ENCODE assay signal across 13 cellular contexts in the genomic region with DNA sequence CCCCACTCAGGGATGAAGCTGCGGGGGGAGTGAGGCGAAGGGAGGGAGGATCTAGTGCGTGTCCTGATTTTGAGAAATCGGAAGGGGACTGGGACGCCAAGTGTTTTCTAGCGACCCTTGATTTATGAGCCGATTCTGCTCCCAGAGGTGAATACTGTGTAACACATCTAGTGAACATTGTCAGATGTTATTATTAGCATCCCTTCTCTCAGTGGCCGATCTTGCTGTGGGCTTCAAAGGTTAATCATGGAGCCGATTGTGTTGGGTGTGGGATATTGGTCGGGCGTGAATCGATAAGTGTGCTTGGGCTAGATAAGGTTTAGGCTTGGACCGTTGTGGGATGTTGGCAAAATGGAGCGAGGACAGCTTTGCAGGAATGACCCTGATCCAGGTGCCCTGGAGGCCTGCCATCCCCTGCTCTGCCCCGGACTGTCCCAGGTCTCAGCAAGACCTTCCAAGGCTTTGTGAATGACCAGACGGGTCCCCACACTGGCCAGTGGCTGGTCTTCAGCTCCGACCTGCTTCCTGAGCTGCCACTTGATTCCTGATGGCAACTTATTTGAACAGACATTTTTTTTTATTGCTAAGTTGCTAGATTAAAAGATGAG. TPM values are rescaled to one million over a fixed set of nuclear protein-coding genes. Genes with fewer than 3 reads are reported as not detected.
DNase-seq lines count a peak whose midpoint lies in the region; ATAC-seq and TF ChIP-seq lines count a peak whose summit lies in the region.
"Had no signal": no experiment of that assay in that cellular context is flagged by ENCODE, and none has a peak within 500 bp of the region (broad histone marks: within the 10 kb centered on the region; RNA-seq: fewer than 3 reads in every experiment).

No MANE protein-coding gene starts in this region.

- no peaks in the 10 kb centered on the region for H3K79me2 ChIP-seq in smooth muscle cell (ENCODE audit: low read depth)

- H3K9me3 ChIP-seq in RWPE2 (ENCODE audit: severe bottlenecking), result peaks cover 3% of the 10 kb centered on the region
- H3K9me3 ChIP-seq in smooth muscle cell (replicated peaks; ENCODE audit: low read depth), result no peaks in the 10 kb centered on the region

- H3K36me3 ChIP-seq in RWPE2 (ENCODE audit: low read depth), result no peaks in the 10 kb centered on the region
- no peaks in the 10 kb centered on the region for H3K36me3 ChIP-seq in smooth muscle cell (ENCODE audit: low read depth)

- no peak for DNase-seq in activated naive CD4-positive, alpha-beta T cell (lab: John Stamatoyannopoulos, UW)
- no peak for DNase-seq in RWPE2 (ENCODE audit: low spot score)
- no peak for DNase-seq in glutamatergic neuron
- DNase-seq in smooth muscle cell (lab: John Stamatoyannopoulos, UW; ENCODE audit: unreplicated experiment), result no peak
- DNase-seq in immature natural killer cell, result no peak
- no peak for DNase-seq in CD1c-positive myeloid dendritic cell (ENCODE audit: extremely low spot score)
- DNase-seq: KG1, NCI-H146, NCI-H774 had no signal

- H3K4me3 Mint-ChIP-seq in activated naive CD4-positive, alpha-beta T cell treated with anti-CD3 and anti-CD28 coated beads, Interleukin-2, amount 50 U/mL, for 24 hours, result peak overlapping the region; percentile 0
- H3K4me3 Mint-ChIP-seq in glutamatergic neuron (ENCODE audit: unreplicated experiment) (peak overlapping the region; percentile 69), immature natural killer cell (peak overlapping the region in 1 of 5 donors; percentile 38)

- H4K20me1 ChIP-seq in smooth muscle cell (ENCODE audit: low read depth), result no peaks in the 10 kb centered on the region

- no peaks in the 10 kb centered on the region for H3K36me3 Mint-ChIP-seq in activated naive CD4-positive, alpha-beta T cell treated with anti-CD3 and anti-CD28 coated beads, Interleukin-2, amount 50 U/mL, for 24 hours
- H3K36me3 Mint-ChIP-seq in glutamatergic neuron (ENCODE audit: unreplicated experiment), result no peaks in the 10 kb centered on the region
- H3K36me3 Mint-ChIP-seq in immature natural killer cell, result no peaks in the 10 kb centered on the region

- peak overlapping the region; percentile 84 for H3K4me2 ChIP-seq in smooth muscle cell

- ATAC-seq in RWPE2 (ENCODE audit: low read depth) (peak; percentile 37), GM19452 (IDR thresholded peaks at IDR 0.05; ENCODE audit: unreplicated experiment) (no peak)

- H3K27ac ChIP-seq in RWPE2 (ENCODE audit: poor library complexity, severe bottlenecking) (peak overlapping the region; percentile 44), smooth muscle cell (ENCODE audit: low read depth) (no peak overlapping the region)
- H3K27ac ChIP-seq: VCaP had no signal

- H3K27me3 Mint-ChIP-seq in activated naive CD4-positive, alpha-beta T cell treated with anti-CD3 and anti-CD28 coated beads, Interleukin-2, amount 50 U/mL, for 24 hours, result peaks cover 25% of the 10 kb centered on the region
- H3K27me3 Mint-ChIP-seq in glutamatergic neuron (ENCODE audit: unreplicated experiment) (peaks cover 4% of the 10 kb centered on the region), immature natural killer cell (ENCODE audit: low read depth in 3 of 3) (peaks cover 6 to 17% (median 12%) of the 10 kb centered on the region in 3 donors)

- H2AFZ ChIP-seq in smooth muscle cell (ENCODE audit: low read depth), result no peak overlapping the region

- no peaks in the 10 kb centered on the region for H3F3A ChIP-seq in smooth muscle cell (ENCODE audit: low read depth)

- H3K27me3 ChIP-seq in RWPE2 (ENCODE audit: insufficient read depth, poor library complexity, severe bottlenecking), result no peaks in the 10 kb centered on the region
- peaks cover 60% of the 10 kb centered on the region for H3K27me3 ChIP-seq in smooth muscle cell (ENCODE audit: low read depth)

- H3K4me1 ChIP-seq in RWPE2 (ENCODE audit: insufficient read depth, poor library complexity, severe bottlenecking) (peaks cover 26% of the 10 kb centered on the region), smooth muscle cell (ENCODE audit: low read depth) (peaks cover 18% of the 10 kb centered on the region)

- no peak overlapping the region for H3K9ac ChIP-seq in smooth muscle cell (ENCODE audit: low read depth)

- peak; percentile 66 for TF ChIP-seq CTCF in RWPE2 (IDR thresholded peaks at IDR 0.05; ENCODE audit: poor library complexity, severe bottlenecking)
- no peak for TF ChIP-seq CTCF in glutamatergic neuron (IDR thresholded peaks at IDR 0.05; ENCODE audit: partially characterized antibody, unreplicated experiment)
- no peak for TF ChIP-seq CTCF in smooth muscle cell (IDR thresholded peaks at IDR 0.05; ENCODE audit: borderline replicate concordance, insufficient read depth, poor library complexity, severe bottlenecking)

- H3K4me3 ChIP-seq in RWPE2 (ENCODE audit: severe bottlenecking) (peak overlapping the region; percentile 81), smooth muscle cell (no peak overlapping the region)

- H3K4me1 Mint-ChIP-seq in activated naive CD4-positive, alpha-beta T cell treated with anti-CD3 and anti-CD28 coated beads, Interleukin-2, amount 50 U/mL, for 24 hours, result peaks cover 11% of the 10 kb centered on the region
- H3K4me1 Mint-ChIP-seq in glutamatergic neuron (ENCODE audit: low read depth, unreplicated experiment), result peaks cover 2% of the 10 kb centered on the region
- H3K4me1 Mint-ChIP-seq in immature natural killer cell, result peaks cover 0 to 7% of the 10 kb centered on the region in 2 donors

- H3K27ac Mint-ChIP-seq in activated naive CD4-positive, alpha-beta T cell treated with anti-CD3 and anti-CD28 coated beads, Interleukin-2, amount 50 U/mL, for 24 hours, result no peak overlapping the region
- H3K27ac Mint-ChIP-seq in glutamatergic neuron (ENCODE audit: unreplicated experiment), result no peak overlapping the region
- no peak overlapping the region for H3K27ac Mint-ChIP-seq in immature natural killer cell

- no peaks in the 10 kb centered on the region for H3K9me3 Mint-ChIP-seq in activated naive CD4-positive, alpha-beta T cell treated with anti-CD3 and anti-CD28 coated beads, Interleukin-2, amount 50 U/mL, for 24 hours
- H3K9me3 Mint-ChIP-seq in glutamatergic neuron (ENCODE audit: unreplicated experiment) (peaks cover 14% of the 10 kb centered on the region), immature natural killer cell (peaks cover 0 to 2% (median 0%) of the 10 kb centered on the region in 6 donors)

- 25% methylated on average over 17 of the region's 17 CpGs for WGBS in smooth muscle cell (ENCODE audit: low lambda C conversion rate)

RNA-seq across cellular contexts. Expression of gene AJAP1, which starts 2.2 kb away (rescaled TPM):
- total RNA-seq in glutamatergic neuron (ENCODE audit: unreplicated experiment) (3.5 TPM), smooth muscle cell (0.18 and 0.58 TPM in 2 replicates)
- polyA plus RNA-seq in smooth muscle cell (0.10 TPM in 1 of 2 replicates, not detected in the other), immature natural killer cell (not detected)
- total RNA-seq: SK-MEL-5 had no signal
